In genomic region chr1:39816431-39817090, GRCh38 we compare ENCODE assay signal across 8 cellular contexts.
DNase-seq lines count a peak whose midpoint lies in the region; ATAC-seq and TF ChIP-seq lines count a peak whose summit lies in the region.

No MANE protein-coding gene starts in this region.

- DNase-seq in Ammon's horn (ENCODE audit: low spot score) (peak; percentile 55), NCI-H2196 treated with DMSO at 0.1 percent for 48 hours (lab: John Stamatoyannopoulos, UW; ENCODE audit: unreplicated experiment) (peak; percentile 73), WERI-Rb-1 (peak; percentile 81), kidney glomerular epithelial cell (lab: John Stamatoyannopoulos, UW) (peak; percentile 58)
- peak; percentile 50 for DNase-seq in central memory CD8-positive, alpha-beta T cell (ENCODE audit: low spot score in 2 of 2)
- DNase-seq in stimulated activated CD4-positive, alpha-beta T cell treated with anti-CD3 and anti-CD28 coated beads, Interleukin-2, amount 100 ng/mL, for 48 hours: peak; percentile 45 to 64

- ATAC-seq in GM18858 (IDR thresholded peaks at IDR 0.05; ENCODE audit: unreplicated experiment): peak; percentile 32
- ATAC-seq in HG03045 (IDR thresholded peaks at IDR 0.05; ENCODE audit: unreplicated experiment): peak; percentile 47
- peak; percentile 64 for ATAC-seq in central memory CD8-positive, alpha-beta T cell (replicated peaks; ENCODE audit: extremely low read depth, poor library complexity, severe bottlenecking)

- peak overlapping the region; percentile 38 for H3K27ac ChIP-seq in WERI-Rb-1

- H3K4me3 ChIP-seq in WERI-Rb-1 (ENCODE audit: low read depth, low read length): no peak overlapping the region

- H3K27me3 ChIP-seq in WERI-Rb-1 (ENCODE audit: insufficient read depth, low read depth, severe bottlenecking): no peaks in the 10 kb centered on the region

- no peaks in the 10 kb centered on the region for H3K9me3 Mint-ChIP-seq in central memory CD8-positive, alpha-beta T cell

- no peaks in the 10 kb centered on the region for H3K9me3 ChIP-seq in WERI-Rb-1 (ENCODE audit: severe bottlenecking)

- H3K27ac Mint-ChIP-seq in central memory CD8-positive, alpha-beta T cell (ENCODE audit: low read depth): peak overlapping the region; percentile 87

- H3K36me3 Mint-ChIP-seq in central memory CD8-positive, alpha-beta T cell (ENCODE audit: insufficient read depth): peaks cover 6% of the 10 kb centered on the region

- no peaks in the 10 kb centered on the region for H3K36me3 ChIP-seq in WERI-Rb-1

- peaks cover 6% of the 10 kb centered on the region for H3K4me1 Mint-ChIP-seq in central memory CD8-positive, alpha-beta T cell

- peaks cover 14% of the 10 kb centered on the region for H3K27me3 Mint-ChIP-seq in central memory CD8-positive, alpha-beta T cell

- TF ChIP-seq CTCF in WERI-Rb-1 (IDR thresholded peaks at IDR 0.05; ENCODE audit: low read depth, low read length): peak; percentile 80

- peak overlapping the region; percentile 53 for H3K4me3 Mint-ChIP-seq in central memory CD8-positive, alpha-beta T cell
